ENCODE assay signal across 9 cellular contexts in the genomic region with DNA sequence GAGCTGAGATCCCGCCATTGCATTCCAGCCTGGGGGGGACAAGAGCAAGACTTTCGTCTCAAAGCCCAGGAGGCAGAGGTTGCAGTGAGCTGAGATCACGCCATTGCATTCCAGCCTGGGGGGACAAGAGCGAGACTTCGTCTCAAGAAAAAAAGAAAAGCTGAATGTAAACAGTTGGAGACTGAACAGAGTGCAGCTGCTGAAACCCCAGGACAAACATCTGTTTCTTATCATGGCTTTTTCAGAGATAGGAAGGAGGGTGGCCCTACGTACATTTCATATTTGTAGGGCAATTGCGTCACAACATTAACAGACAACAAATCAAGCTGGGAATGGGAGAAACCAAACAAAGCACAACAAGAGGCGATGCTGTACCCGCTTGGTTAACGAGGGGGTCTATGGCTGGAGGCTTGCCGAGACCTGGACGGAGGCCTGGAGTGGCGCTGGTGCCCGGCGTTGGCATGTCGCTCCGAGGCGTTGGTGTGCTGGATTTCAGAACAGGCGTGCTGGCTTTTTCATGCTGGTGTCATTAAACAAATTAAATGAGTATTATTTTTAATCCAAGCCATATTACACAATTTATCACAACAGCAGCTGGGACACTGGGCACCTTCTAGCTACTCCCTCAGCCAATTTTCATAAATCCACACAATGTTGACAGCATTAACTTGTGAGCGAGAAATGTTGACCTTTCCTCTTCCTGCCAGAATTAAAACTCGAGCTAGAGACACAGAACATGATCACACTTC.
A peak's percentile ranks its signal among the peaks of the same experiment; 100 is the strongest.
DNase-seq lines count a peak whose midpoint lies in the region; ATAC-seq and TF ChIP-seq lines count a peak whose summit lies in the region.
"Had no signal": no experiment of that assay in that cellular context is flagged by ENCODE, and none has a peak within 500 bp of the region (broad histone marks: within the 10 kb centered on the region; RNA-seq: fewer than 3 reads in every experiment).

No MANE protein-coding gene starts in this region.

- no peak for TF ChIP-seq CTCF in HFF-Myc (IDR thresholded peaks at IDR 0.05; ENCODE audit: low read depth, low read length, missing control alignments)

- H3K36me3 ChIP-seq in stomach smooth muscle (ENCODE audit: control insufficient read depth in 2 of 2, insufficient read depth in 2 of 2, low read length in 2 of 2), result peaks cover 7 to 22% of the 10 kb centered on the region in 2 donors

- H3K4me1 ChIP-seq in stomach smooth muscle (ENCODE audit: control insufficient read depth, insufficient read depth, low read length), result peaks cover 32% of the 10 kb centered on the region

- ATAC-seq in left lobe of liver, result peak; percentile 81
- ATAC-seq in stimulated activated naive CD8-positive, alpha-beta T cell treated with anti-CD3 and anti-CD28 coated beads, Interleukin-15, Interleukin-2, amounts not matched to agents 100 U/mL and 50 U/mL, for 24 hours, result no peak
- ATAC-seq in GM18517 (IDR thresholded peaks at IDR 0.05; ENCODE audit: unreplicated experiment), result no peak
- no peak for ATAC-seq in GM18519 (IDR thresholded peaks at IDR 0.05; ENCODE audit: low FRiP score, unreplicated experiment)

- H3K27ac ChIP-seq in stomach smooth muscle (ENCODE audit: low read length), result peak overlapping the region; percentile 85

- DNase-seq in HFF-Myc (ENCODE audit: extremely low read depth, low read depth) (peak; percentile 81), dermis blood vessel endothelial cell (peak; percentile 67), left lobe of liver (ENCODE audit: low spot score) (no peak), G401 (ENCODE audit: low spot score) (no peak)
- no peak for DNase-seq in stimulated activated naive CD8-positive, alpha-beta T cell treated with anti-CD3 and anti-CD28 coated beads, Interleukin-15, Interleukin-2, amounts not matched to agents 100 U/mL and 50 U/mL, for 24 hours
- DNase-seq: SHP77 had no signal

- H3K27me3 ChIP-seq in stomach smooth muscle (ENCODE audit: control insufficient read depth in 1 of 2, insufficient read depth in 2 of 2, low read length in 2 of 2), result no peaks in the 10 kb centered on the region

- H3K4me3 ChIP-seq in HFF-Myc (replicated peaks; ENCODE audit: low read depth, low read length) (peak overlapping the region; percentile 25), stomach smooth muscle (ENCODE audit: low read length in 2 of 2) (peak overlapping the region; percentile 47 to 63)

- in situ Hi-C loops in G401 (cut with HindIII; ENCODE audit: low sequenced_read_pairs), result no loop called here

- peak overlapping the region; percentile 43 to 58 for H3K9ac ChIP-seq in stomach smooth muscle (ENCODE audit: low read length in 2 of 2)

- no peaks in the 10 kb centered on the region for H3K9me3 ChIP-seq in stomach smooth muscle (ENCODE audit: control insufficient read depth in 2 of 2, low read length in 2 of 2)

Comparison
In these comparisons a context has a peak if more than half of its experiments do, and no peak if none do; other contexts are left out.
1. DNase-seq: peak in HFF-Myc (single experiment) and dermis blood vessel endothelial cell (single experiment); none in left lobe of liver (single experiment), stimulated activated naive CD8-positive, alpha-beta T cell treated with anti-CD3 and anti-CD28 coated beads, Interleukin-15, Interleukin-2, amounts not matched to agents 100 U/mL and 50 U/mL, for 24 hours (single experiment) and G401 (single experiment).